ENCODE assay signal across 8 cellular contexts in genomic region chr9:134025606-134026541, GRCh38. TPM values are rescaled to one million over a fixed set of nuclear protein-coding genes. Genes with fewer than 3 reads are reported as not detected.
DNase-seq lines count a peak whose midpoint lies in the region; ATAC-seq and TF ChIP-seq lines count a peak whose summit lies in the region.

No MANE protein-coding gene starts in this region.

- TF ChIP-seq CTCF in cardiac fibroblast (IDR thresholded peaks at IDR 0.05; ENCODE audit: low read depth, low read length), result peak; percentile 33

- H3K4me3 ChIP-seq in cardiac fibroblast (replicated peaks in 1 of 2; ENCODE audit: low read depth in 2 of 2, low read length in 2 of 2), result peak overlapping the region; percentile 81 to 86

- H3K27me3 ChIP-seq in layer of hippocampus (ENCODE audit: control insufficient read depth, insufficient read depth, low read length), result no peaks in the 10 kb centered on the region

- peak overlapping the region; percentile 47 for H3K27ac ChIP-seq in layer of hippocampus (ENCODE audit: low read depth, low read length)

- peak; percentile 44 for ATAC-seq in GM21619 (IDR thresholded peaks at IDR 0.05; ENCODE audit: unreplicated experiment)

- in situ Hi-C loops in KBM-7 (cut with MboI; ENCODE audit: low pct_unique_long_range_greater_than_20kb, low sequenced_read_pairs), result no loop called here

- DNase-seq in ELR (ENCODE audit: low read depth), result peak; percentile 67
- DNase-seq in KBM-7, result peak; percentile 62
- DNase-seq in UCSD-AML1 (lab: John Stamatoyannopoulos, UW; ENCODE audit: unreplicated experiment), result peak; percentile 51
- peak; percentile 44 to 48 for DNase-seq in cardiac fibroblast (ENCODE audit: low read depth in 2 of 2)
- DNase-seq in stimulated activated CD4-positive, alpha-beta T cell treated with anti-CD3 and anti-CD28 coated beads, Interleukin-2, amount 100 ng/mL, for 4 hours (ENCODE audit: low read depth), result peak; percentile 13
- no peak for DNase-seq in occipital lobe (lab: John Stamatoyannopoulos, UW)

RNA-seq across cellular contexts. Expression of gene BRD3OS, which starts 0.6 kb away (rescaled TPM):
- total RNA-seq in occipital lobe, result 28.4 TPM

RNA-seq across cellular contexts. Expression of gene VAV2, which starts 33.8 kb away (rescaled TPM):
- 41.3 TPM for total RNA-seq in occipital lobe

RNA-seq across cellular contexts. Expression of gene BRD3, which starts 42.0 kb away (rescaled TPM):
- total RNA-seq in occipital lobe, result 27.6 TPM
